In genomic region chr16:6297666-6298435, GRCh38 we compare ENCODE assay signal across 1 cellular context.
TF ChIP-seq lines count a peak whose summit lies in the region.

No MANE protein-coding gene starts in this region.

TF ChIP-seq in GM23338, 12 proteins besides CTCF, POLR2A, EP300 and RAD21 (continued from another document):
- TF ChIP-seq, protein P1, sequence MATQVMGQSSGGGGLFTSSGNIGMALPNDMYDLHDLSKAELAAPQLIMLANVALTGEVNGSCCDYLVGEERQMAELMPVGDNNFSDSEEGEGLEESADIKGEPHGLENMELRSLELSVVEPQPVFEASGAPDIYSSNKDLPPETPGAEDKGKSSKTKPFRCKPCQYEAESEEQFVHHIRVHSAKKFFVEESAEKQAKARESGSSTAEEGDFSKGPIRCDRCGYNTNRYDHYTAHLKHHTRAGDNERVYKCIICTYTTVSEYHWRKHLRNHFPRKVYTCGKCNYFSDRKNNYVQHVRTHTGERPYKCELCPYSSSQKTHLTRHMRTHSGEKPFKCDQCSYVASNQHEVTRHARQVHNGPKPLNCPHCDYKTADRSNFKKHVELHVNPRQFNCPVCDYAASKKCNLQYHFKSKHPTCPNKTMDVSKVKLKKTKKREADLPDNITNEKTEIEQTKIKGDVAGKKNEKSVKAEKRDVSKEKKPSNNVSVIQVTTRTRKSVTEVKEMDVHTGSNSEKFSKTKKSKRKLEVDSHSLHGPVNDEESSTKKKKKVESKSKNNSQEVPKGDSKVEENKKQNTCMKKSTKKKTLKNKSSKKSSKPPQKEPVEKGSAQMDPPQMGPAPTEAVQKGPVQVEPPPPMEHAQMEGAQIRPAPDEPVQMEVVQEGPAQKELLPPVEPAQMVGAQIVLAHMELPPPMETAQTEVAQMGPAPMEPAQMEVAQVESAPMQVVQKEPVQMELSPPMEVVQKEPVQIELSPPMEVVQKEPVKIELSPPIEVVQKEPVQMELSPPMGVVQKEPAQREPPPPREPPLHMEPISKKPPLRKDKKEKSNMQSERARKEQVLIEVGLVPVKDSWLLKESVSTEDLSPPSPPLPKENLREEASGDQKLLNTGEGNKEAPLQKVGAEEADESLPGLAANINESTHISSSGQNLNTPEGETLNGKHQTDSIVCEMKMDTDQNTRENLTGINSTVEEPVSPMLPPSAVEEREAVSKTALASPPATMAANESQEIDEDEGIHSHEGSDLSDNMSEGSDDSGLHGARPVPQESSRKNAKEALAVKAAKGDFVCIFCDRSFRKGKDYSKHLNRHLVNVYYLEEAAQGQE (IDR thresholded peaks at IDR 0.05; ENCODE audit: unreplicated experiment) = no peak
- no peak for TF ChIP-seq POLR2AphosphoS5 (IDR thresholded peaks at IDR 0.05; ENCODE audit: low read depth)
- no peak for TF ChIP-seq JUNB (IDR thresholded peaks at IDR 0.05; ENCODE audit: unreplicated experiment)
- no peak for TF ChIP-seq ZNF331 (CRISPR knock-in tag; IDR thresholded peaks at IDR 0.05; ENCODE audit: low read depth)
- TF ChIP-seq EZH2phosphoT487 (IDR thresholded peaks at IDR 0.05; ENCODE audit: unreplicated experiment) = no peak
- no peak for TF ChIP-seq CREB1 (CRISPR knock-in tag; IDR thresholded peaks at IDR 0.05; ENCODE audit: low read depth)
- TF ChIP-seq ETS1 (IDR thresholded peaks at IDR 0.05) = no peak
- TF ChIP-seq ZNF462 (CRISPR knock-in tag; IDR thresholded peaks at IDR 0.05) = no peak
- TF ChIP-seq ZNF114 (CRISPR knock-in tag; IDR thresholded peaks at IDR 0.05) = no peak
- no peak for TF ChIP-seq NANOG (IDR thresholded peaks at IDR 0.05; ENCODE audit: borderline replicate concordance)
